In genomic region chr10:43262043-43262901, GRCh38 we compare ENCODE assay signal across 13 cellular contexts. TPM values are rescaled to one million over a fixed set of nuclear protein-coding genes. Genes with fewer than 3 reads are reported as not detected.
A peak's percentile ranks its signal among the peaks of the same experiment; 100 is the strongest.
DNase-seq lines count a peak whose midpoint lies in the region; ATAC-seq, FAIRE-seq and TF ChIP-seq lines count a peak whose summit lies in the region.
"Had no signal": no experiment of that assay in that cellular context is flagged by ENCODE, and none has a peak within 500 bp of the region (broad histone marks: within the 10 kb centered on the region; RNA-seq: fewer than 3 reads in every experiment).

No MANE protein-coding gene starts in this region.

- no peak for TF ChIP-seq RAD21 in K562 (CRISPR knock-in tag; conservative IDR thresholded peaks at IDR 0.05 in 1 of 2, IDR thresholded peaks at IDR 0.05 in 1 of 2)

- in situ Hi-C loops in K562 (cut with MboI): no loop called here

- no peak overlapping the region for H2AFZ ChIP-seq in K562 (ENCODE audit: low read depth, low read length)

- no peak overlapping the region for H3K9ac ChIP-seq in K562 (ENCODE audit: insufficient read depth in 1 of 2, low read depth in 2 of 2, low read length in 2 of 2)

- peak; percentile 36 for DNase-seq in NCI-H1436 (lab: John Stamatoyannopoulos, UW)
- no peak for DNase-seq in NCI-H1436 treated with DMSO at 0.1 percent for 48 hours (lab: John Stamatoyannopoulos, UW)
- peak; percentile 40 for DNase-seq in HT-29 (ENCODE audit: low spot score)
- DNase-seq in K562 (ENCODE audit: extremely low read depth in 1 of 4, low spot score in 3 of 4): peak in 1 of 4 experiments; percentile 22
- DNase-seq in omental fat pad (ENCODE audit: low spot score): peak; percentile 11
- DNase-seq in NCI-H345 treated with DMSO at 0.1 percent for 48 hours (lab: John Stamatoyannopoulos, UW; ENCODE audit: unreplicated experiment): no peak
- DNase-seq in activated T-cell treated with anti-CD3 and anti-CD28 coated beads, Interleukin-2, amount 50 U/mL, for 48 hours: no peak
- DNase-seq: activated CD4-positive, alpha-beta T cell treated with anti-CD3 and anti-CD28 coated beads for 48 hours; activated naive CD4-positive, alpha-beta T cell; NK-92 treated with Interleukin-12 subunit alpha and Interleukin-12 subunit beta, amount 100 ng/mL, for 24 hours; tibial artery had no signal

- WGBS in K562 (ENCODE audit: insufficient coverage, low coverage, missing lambda C conversion rate): under 1% methylated on average over 16 of the region's 16 CpGs

- no peak for FAIRE-seq in K562 (lab: Jason Lieb, UNC)

- peaks cover 0 to 26% of the 10 kb centered on the region in 2 experiments; a peak in 2 of 5 replicates for H3K4me1 ChIP-seq in K562 (replicated peaks in 1 of 2; ENCODE audit: control insufficient read depth in 2 of 2, insufficient read depth in 2 of 2, low read length in 2 of 2)

- POLR2A ChIA-PET in K562 (lab: Yijun Ruan, JAX): no interaction called here

- no peaks in the 10 kb centered on the region for H3K36me3 ChIP-seq in K562 (ENCODE audit: control insufficient read depth, insufficient read depth, low read length)
- H3K36me3 ChIP-seq: tibial artery had no signal

- H3K27ac ChIP-seq in K562 (ENCODE audit: extremely low read depth, low read depth, low read length): no peak overlapping the region
- H3K27ac ChIP-seq: tibial artery had no signal

- ATAC-seq in K562 (no peak), omental fat pad (ENCODE audit: low FRiP score) (no peak), HG02610 (IDR thresholded peaks at IDR 0.05; ENCODE audit: unreplicated experiment) (no peak)

- CTCF ChIA-PET in K562 (lab: Yijun Ruan, JAX; ENCODE audit: low intra/inter-chr PET ratio): no interaction called here

- TF ChIP-seq CTCF in K562 (IDR thresholded peaks at IDR 0.05 in 2 of 3, conservative IDR thresholded peaks at IDR 0.05 in 1 of 3; ENCODE audit: insufficient read depth in 2 of 3, low read depth in 1 of 3, low read length in 3 of 3) (no peak), omental fat pad (IDR thresholded peaks at IDR 0.05) (no peak)

- H3K79me2 ChIP-seq in K562 (ENCODE audit: control insufficient read depth, insufficient read depth, low read length): no peaks in the 10 kb centered on the region

- intact Hi-C loops in K562 (cut with micrococcal nuclease): no loop called here

- no TSS peak for BruUV-seq in K562 (replicated peaks; lab: Mats Ljungman, UMichigan)

- no peak for TF ChIP-seq EP300 in K562 (IDR thresholded peaks at IDR 0.05; ENCODE audit: low read length)

- no peak overlapping the region for H3K4me2 ChIP-seq in K562 (ENCODE audit: insufficient read depth, low read length)

- H4K20me1 ChIP-seq in K562 (replicated peaks; ENCODE audit: control insufficient read depth, insufficient read depth, low read length): peaks cover 8% of the 10 kb centered on the region

- H3K27me3 ChIP-seq in K562 (ENCODE audit: control insufficient read depth in 2 of 2, insufficient read depth in 2 of 2, low read length in 2 of 2): peaks cover 0 to 41% of the 10 kb centered on the region in 2 experiments; a peak in 4 of 5 replicates

- no peak for TF ChIP-seq POLR2A in K562 (conservative IDR thresholded peaks at IDR 0.05)

- no peak overlapping the region for H3K4me3 ChIP-seq in K562
- H3K4me3 ChIP-seq: tibial artery had no signal

- H3K9me1 ChIP-seq in K562 (ENCODE audit: control insufficient read depth, insufficient read depth, low read length): peaks cover under 1% of the 10 kb centered on the region

- H3K9me3 ChIP-seq in K562 (replicated peaks; ENCODE audit: control insufficient read depth, insufficient read depth, low read depth, low read length): no peaks in the 10 kb centered on the region
- H3K9me3 ChIP-seq: tibial artery had no signal

TF ChIP-seq in K562, 482 proteins besides CTCF, POLR2A, EP300 and RAD21:
- TF ChIP-seq JUND (IDR thresholded peaks at IDR 0.05; ENCODE audit: borderline replicate concordance, low read depth, low read length) (no peak), JUND (tag; IDR thresholded peaks at IDR 0.05; ENCODE audit: borderline replicate concordance, low read depth, low read length) (no peak), RFX1 (IDR thresholded peaks at IDR 0.05) (peak; percentile 91)
TF ChIP-seq in K562: peak in this region for 1.

RNA-seq across cellular contexts. Expression of gene RASGEF1A, which starts 4.6 kb away (rescaled TPM):
- total RNA-seq in HT-29 (2014; rRNA removed; shearing (Covaris generic)): not detected in 2 replicates
- total RNA-seq in K562 (2011; cell fraction: chromatin; rRNA removed; ENCODE audit: low replicate concordance): 16.2 and 38.5 TPM in 2 replicates
- total RNA-seq in K562 (2011; cell fraction: nucleolus; rRNA removed): 29.0 and 30.1 TPM in 2 replicates
- total RNA-seq in K562 (2011; cell fraction: nucleoplasm; rRNA removed): 17.3 and 19.3 TPM in 2 replicates
- total RNA-seq in K562 (2014; rRNA removed): 29.7 and 32.0 TPM in 2 replicates
- total RNA-seq in K562 (2014; rRNA removed; fragmentation: Illumina TruSeq; extraction: Trizol): 8.1 and 9.2 TPM in 2 replicates
- 9.8 and 10.2 TPM in 2 replicates for total RNA-seq in K562 (2015; rRNA removed; fragmentation: Illumina TruSeq; extraction: Trizol)
- 20.9 and 21.5 TPM in 2 replicates for total RNA-seq in K562 (2021)
- polyA plus RNA-seq in K562 (2011; rRNA removed): 25.3 and 28.7 TPM in 2 replicates
- 27.5 and 49.3 TPM in 2 replicates for polyA plus RNA-seq in K562 (2011; cell fraction: cytosol; rRNA removed)
- polyA plus RNA-seq in K562 (2011; cell fraction: nucleus; rRNA removed): 38.8 and 68.7 TPM in 2 replicates
- polyA plus RNA-seq in K562 (2012): 7.4 and 13.1 TPM in 2 replicates
- polyA plus RNA-seq in K562 (2014; fragmentation: Illumina TruSeq; extraction: Trizol): 14.7 and 18.9 TPM in 2 replicates
- polyA plus RNA-seq in K562 (2014; fragmentation: Nextera tagmentation; extraction: Ambion mirVana): 1 to 10 TPM; 1.6 to 2.9 TPM
- polyA plus RNA-seq in K562 (2014; rRNA removed): 24.2 and 27.9 TPM in 2 replicates
- polyA minus RNA-seq in K562 (2011; rRNA and poly(A)+ RNA removed): 9.3 and 18.5 TPM in 2 replicates
- 19.4 and 20.6 TPM in 2 replicates for polyA minus RNA-seq in K562 (2011; cell fraction: cytosol; rRNA and poly(A)+ RNA removed)
- 21.3 TPM in 2 replicates for polyA minus RNA-seq in K562 (2011; cell fraction: nucleus; rRNA and poly(A)+ RNA removed)
- 1 to 10 TPM in 2 of 4 donors, under 1 TPM in 2; 0.28 to 2.8 (median 0.92) TPM for total RNA-seq in omental fat pad
- total RNA-seq: Daoy had no signal

Comparison
In these comparisons a context has a peak if more than half of its experiments do, and no peak if none do; other contexts are left out.
1. DNase-seq: peak in NCI-H1436 (single experiment), HT-29 (single experiment) and omental fat pad (single experiment); none in NCI-H1436 treated with DMSO at 0.1 percent for 48 hours (single experiment), NCI-H345 treated with DMSO at 0.1 percent for 48 hours (single experiment) and activated T-cell treated with anti-CD3 and anti-CD28 coated beads, Interleukin-2, amount 50 U/mL, for 48 hours (0 of 2).